Comparison of ENCODE assay signal across 15 cellular contexts in genomic region chr2:237143676-237144440, GRCh38. TPM values are rescaled to one million over a fixed set of nuclear protein-coding genes. Genes with fewer than 3 reads are reported as not detected.
DNase-seq lines count a peak whose midpoint lies in the region; ATAC-seq and TF ChIP-seq lines count a peak whose summit lies in the region.
"Had no signal": no experiment of that assay in that cellular context is flagged by ENCODE, and none has a peak within 500 bp of the region (broad histone marks: within the 10 kb centered on the region; RNA-seq: fewer than 3 reads in every experiment).

No MANE protein-coding gene starts in this region.

- peaks cover 0 to under 1% of the 10 kb centered on the region in 2 donors for H3K4me1 ChIP-seq in left lung

- no peak overlapping the region for H3K4me3 ChIP-seq in cardiac fibroblast (replicated peaks in 1 of 2; ENCODE audit: low read depth in 2 of 2, low read length in 2 of 2)
- H3K4me3 ChIP-seq in left lung: no peak overlapping the region
- H3K4me3 ChIP-seq: body of pancreas had no signal

- intact Hi-C loops in left lung (cut with DNase I): no loop called here

- DNase-seq in GM04504 (ENCODE audit: low read depth) (peak; percentile 57), cardiac fibroblast (ENCODE audit: low read depth in 2 of 2) (peak; percentile 85 to 87), left lung (no peak), stromal cell of bone marrow (ENCODE audit: low read depth) (peak; percentile 76), NCI-H524 (lab: John Stamatoyannopoulos, UW) (no peak), NCI-H1105 treated with DMSO at 0.1 percent for 48 hours (lab: John Stamatoyannopoulos, UW) (no peak), anterior cingulate cortex (lab: John Stamatoyannopoulos, UW) (no peak)
- DNase-seq: activated B cell treated with CpG ODN at 0.5 μM for 24 hours, activated gamma-delta T cell treated with Interleukin-2 at 50 U/mL for 16 hours, GOT3, NCI-H2029, NCI-H526 treated with DMSO at 0.1 percent for 48 hours had no signal

- peaks cover 9 to 26% of the 10 kb centered on the region in 2 donors for H3K9me3 ChIP-seq in left lung
- H3K9me3 ChIP-seq: body of pancreas had no signal

- no peaks in the 10 kb centered on the region for H3K27me3 ChIP-seq in left lung
- H3K27me3 ChIP-seq: body of pancreas had no signal

- TF ChIP-seq CTCF in cardiac fibroblast (IDR thresholded peaks at IDR 0.05; ENCODE audit: low read depth, low read length) (no peak), left lung (IDR thresholded peaks at IDR 0.05) (no peak)

- H3K27ac ChIP-seq in left lung: no peak overlapping the region

- ATAC-seq in left lung: peak; percentile 20
- ATAC-seq in GM21619 (IDR thresholded peaks at IDR 0.05; ENCODE audit: unreplicated experiment): no peak
- ATAC-seq: body of pancreas, Panc1 had no signal

- H3K36me3 ChIP-seq in left lung: no peaks in the 10 kb centered on the region

RNA-seq across cellular contexts. Expression of gene COPS8, which starts 58.2 kb away (rescaled TPM):
- 10 to 100 TPM; 44.4 to 47.2 TPM for total RNA-seq in left lung

Comparison
In these comparisons a context has a peak if more than half of its experiments do, and no peak if none do; other contexts are left out.
1. DNase-seq: peak in GM04504 (single experiment), cardiac fibroblast (2 of 2) and stromal cell of bone marrow (single experiment); none in left lung (0 of 2), NCI-H524 (0 of 2), NCI-H1105 treated with DMSO at 0.1 percent for 48 hours (single experiment) and anterior cingulate cortex (0 of 58).